12 cellular contexts compared by ENCODE assay signal in genomic region chr21:31184462-31184861, GRCh38.
DNase-seq lines count a peak whose midpoint lies in the region; ATAC-seq and TF ChIP-seq lines count a peak whose summit lies in the region.
"Had no signal": no experiment of that assay in that cellular context is flagged by ENCODE, and none has a peak within 500 bp of the region (broad histone marks: within the 10 kb centered on the region; RNA-seq: fewer than 3 reads in every experiment).

No MANE protein-coding gene starts in this region.

- H3K9me3 Mint-ChIP-seq in neural progenitor cell, result no peaks in the 10 kb centered on the region

- peak; percentile 53 for ATAC-seq in GM18519 (IDR thresholded peaks at IDR 0.05; ENCODE audit: low FRiP score, unreplicated experiment)
- ATAC-seq: left ventricle myocardium superior, right cardiac atrium had no signal

- H3K4me1 ChIP-seq in neural progenitor cell (no peaks in the 10 kb centered on the region), OCI-LY7 (ENCODE audit: insufficient read depth, low read length, poor library complexity, severe bottlenecking) (no peaks in the 10 kb centered on the region)
- H3K4me1 ChIP-seq: ascending aorta, HAP-1 had no signal

- CTCF ChIA-PET in OCI-LY7 (lab: Charles Lee; ENCODE audit: unreplicated experiment), result no interaction called here

- no peak overlapping the region for H3K27ac Mint-ChIP-seq in neural progenitor cell

- no peak overlapping the region for H3K4me2 ChIP-seq in neural progenitor cell
- H3K4me2 ChIP-seq in OCI-LY7 (ENCODE audit: low read length), result no peak overlapping the region

- H3F3A ChIP-seq in neural progenitor cell (ENCODE audit: low read depth), result no peaks in the 10 kb centered on the region

- DNase-seq in activated CD4-positive, CD25-positive, alpha-beta regulatory T cell treated with anti-CD3 and anti-CD28 coated beads, Interleukin-2, amount 50 U/mL, for 16 hours (ENCODE audit: low read depth, low spot score), result peak; percentile 53
- DNase-seq in activated effector memory CD4-positive, alpha-beta T cell treated with anti-CD3 and anti-CD28 coated beads, Interleukin-2, amount 50 U/mL, for 16 hours, result peak; percentile 92
- peak; percentile 72 for DNase-seq in stimulated activated CD4-positive, alpha-beta T cell treated with anti-CD3 and anti-CD28 coated beads, Interleukin-2, amount 100 ng/mL, for 4 hours (ENCODE audit: low read depth)
- DNase-seq in NCI-H1092 (lab: John Stamatoyannopoulos, UW) (no peak), neural progenitor cell (ENCODE audit: low spot score) (no peak), OCI-LY7 (ENCODE audit: low spot score) (no peak), NCI-H345 (lab: John Stamatoyannopoulos, UW) (no peak)
- DNase-seq: left ventricle myocardium superior, right cardiac atrium had no signal

- H3K9me3 ChIP-seq in neural progenitor cell (ENCODE audit: low read depth) (no peaks in the 10 kb centered on the region), OCI-LY7 (ENCODE audit: low read length) (no peaks in the 10 kb centered on the region)
- H3K9me3 ChIP-seq: ascending aorta, HAP-1 had no signal

- POLR2A ChIA-PET in OCI-LY7 (lab: Charles Lee), result interaction anchor here (0.6 kb wide), 2 partner anchors 71 to 1180 kb away, joined by 3 to 4 read pairs; no protein-coding TSS in a partner anchor

- H3K4me3 ChIP-seq in neural progenitor cell, result no peak overlapping the region
- H3K4me3 ChIP-seq in OCI-LY7 (ENCODE audit: low read depth, low read length, poor library complexity, severe bottlenecking), result no peak overlapping the region
- H3K4me3 ChIP-seq: ascending aorta, HAP-1 had no signal

- no peak overlapping the region for H3K9ac ChIP-seq in neural progenitor cell

- no peaks in the 10 kb centered on the region for H3K27me3 ChIP-seq in neural progenitor cell
- H3K27me3 ChIP-seq: ascending aorta had no signal

- H3K4me1 Mint-ChIP-seq in neural progenitor cell, result peaks cover 4% of the 10 kb centered on the region

- TF ChIP-seq CTCF in neural progenitor cell (IDR thresholded peaks at IDR 0.05) (no peak), OCI-LY7 (conservative IDR thresholded peaks at IDR 0.05; ENCODE audit: low read length) (no peak)

- H3K27ac ChIP-seq in neural progenitor cell, result no peak overlapping the region
- no peak overlapping the region for H3K27ac ChIP-seq in OCI-LY7 (ENCODE audit: low read depth, low read length, poor library complexity, severe bottlenecking)
- H3K27ac ChIP-seq: ascending aorta had no signal

- H4K20me1 ChIP-seq in neural progenitor cell (ENCODE audit: low read depth), result no peaks in the 10 kb centered on the region
- no peaks in the 10 kb centered on the region for H4K20me1 ChIP-seq in OCI-LY7 (ENCODE audit: insufficient read depth, low read length)

- H3K79me2 ChIP-seq in neural progenitor cell (ENCODE audit: low read depth) (no peaks in the 10 kb centered on the region), OCI-LY7 (ENCODE audit: insufficient read depth, low read depth, low read length) (no peaks in the 10 kb centered on the region)

- H3K4me3 Mint-ChIP-seq in neural progenitor cell, result no peak overlapping the region

- H3K9me2 ChIP-seq in OCI-LY7 (ENCODE audit: insufficient read depth, low read length), result no peaks in the 10 kb centered on the region

- H3K36me3 Mint-ChIP-seq in neural progenitor cell, result peaks cover 28% of the 10 kb centered on the region

- no peaks in the 10 kb centered on the region for H3K27me3 Mint-ChIP-seq in neural progenitor cell (ENCODE audit: insufficient read depth, low read depth)

- no peaks in the 10 kb centered on the region for H3K36me3 ChIP-seq in neural progenitor cell
- no peaks in the 10 kb centered on the region for H3K36me3 ChIP-seq in OCI-LY7 (ENCODE audit: insufficient read depth, low read length)
- H3K36me3 ChIP-seq: ascending aorta, HAP-1 had no signal

- intact Hi-C loops in OCI-LY7 (cut with micrococcal nuclease; ENCODE audit: unreplicated experiment), result no loop called here

- no TSS peak for BruUV-seq in OCI-LY7 (replicated peaks; lab: Mats Ljungman, UMichigan)

- H2AFZ ChIP-seq in neural progenitor cell (replicated peaks), result no peak overlapping the region
- H2AFZ ChIP-seq in OCI-LY7 (ENCODE audit: low read length), result no peak overlapping the region

Comparison
In these comparisons a context has a peak if more than half of its experiments do, and no peak if none do; other contexts are left out.
1. DNase-seq: peak in activated CD4-positive, CD25-positive, alpha-beta regulatory T cell treated with anti-CD3 and anti-CD28 coated beads, Interleukin-2, amount 50 U/mL, for 16 hours (single experiment), activated effector memory CD4-positive, alpha-beta T cell treated with anti-CD3 and anti-CD28 coated beads, Interleukin-2, amount 50 U/mL, for 16 hours (single experiment) and stimulated activated CD4-positive, alpha-beta T cell treated with anti-CD3 and anti-CD28 coated beads, Interleukin-2, amount 100 ng/mL, for 4 hours (single experiment); none in NCI-H1092 (single experiment), neural progenitor cell (single experiment), OCI-LY7 (single experiment) and NCI-H345 (single experiment).